27 cellular contexts compared by ENCODE assay signal in the genomic region with DNA sequence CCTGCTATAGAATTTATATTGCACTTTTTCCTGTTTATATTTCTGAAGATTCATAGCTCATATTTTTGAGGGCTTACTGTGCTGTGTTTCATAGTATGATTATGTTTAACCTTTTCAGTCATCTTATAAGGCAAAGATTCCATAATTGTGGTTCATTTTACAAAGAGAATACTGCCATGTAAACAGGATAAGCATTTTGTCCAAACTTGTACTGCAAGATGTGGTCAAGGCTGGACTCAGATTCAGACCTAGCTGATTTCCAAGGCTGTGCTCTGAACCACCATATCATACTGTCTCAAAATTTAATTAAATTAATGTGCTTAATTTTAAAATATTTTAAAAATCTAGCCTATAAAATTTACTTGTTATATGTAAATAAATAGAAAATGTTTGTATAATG.
"Had no signal": no experiment of that assay in that cellular context is flagged by ENCODE, and none has a peak within 500 bp of the region (broad histone marks: within the 10 kb centered on the region; RNA-seq: fewer than 3 reads in every experiment).

No MANE protein-coding gene starts in this region.

- H3K27me3 Mint-ChIP-seq: activated CD4-positive, alpha-beta memory T cell treated with anti-CD3 and anti-CD28 coated beads, Interleukin-2, amount 10 ng/mL, durations not matched to agents 7 days and 5 days; activated CD4-positive, alpha-beta T cell treated with anti-CD3 and anti-CD28 coated beads for 36 hours; activated CD4-positive, alpha-beta T cell treated with anti-CD3 and anti-CD28 coated beads, Interleukin-2, amount 10 ng/mL, durations not matched to agents 24 days and 14 days; activated naive CD8-positive, alpha-beta T cell treated with anti-CD3 and anti-CD28 coated beads, Interleukin-2, amount 10 ng/mL, durations not matched to agents 7 days and 5 days; activated T-cell treated with anti-CD3 and anti-CD28 coated beads, Interleukin-2, amount 50 U/mL, for 24 hours; activated T-helper 17 cell treated with anti-CD3 and anti-CD28 coated beads, Interleukin-2, amount 50 U/mL, for 72 hours; brain; T-helper 17 cell had no signal

- H3K4me3 ChIP-seq: ascending aorta, colonic mucosa, esophagus squamous epithelium had no signal

- H3K4me1 Mint-ChIP-seq: activated CD4-positive, alpha-beta memory T cell treated with anti-CD3 and anti-CD28 coated beads, Interleukin-2, amount 10 ng/mL, durations not matched to agents 7 days and 5 days; activated CD4-positive, alpha-beta T cell treated with anti-CD3 and anti-CD28 coated beads for 36 hours; activated CD4-positive, alpha-beta T cell treated with anti-CD3 and anti-CD28 coated beads, Interleukin-2, amount 10 ng/mL, durations not matched to agents 24 days and 14 days; activated naive CD8-positive, alpha-beta T cell treated with anti-CD3 and anti-CD28 coated beads, Interleukin-2, amount 10 ng/mL, durations not matched to agents 7 days and 5 days; activated T-helper 17 cell treated with anti-CD3 and anti-CD28 coated beads, Interleukin-2, amount 50 U/mL, for 72 hours; brain had no signal

- H3K9me3 Mint-ChIP-seq: activated CD4-positive, alpha-beta memory T cell treated with anti-CD3 and anti-CD28 coated beads, Interleukin-2, amount 10 ng/mL, durations not matched to agents 7 days and 5 days; activated CD4-positive, alpha-beta T cell treated with anti-CD3 and anti-CD28 coated beads, Interleukin-2, amount 10 ng/mL, durations not matched to agents 24 days and 14 days; activated naive CD4-positive, alpha-beta T cell treated with anti-CD3 and anti-CD28 coated beads, Interleukin-2, amount 50 U/mL, for 72 hours; activated naive CD8-positive, alpha-beta T cell treated with anti-CD3 and anti-CD28 coated beads, Interleukin-2, amount 10 ng/mL, durations not matched to agents 7 days and 5 days; activated T-cell treated with anti-CD3 and anti-CD28 coated beads, Interleukin-2, amount 50 U/mL, for 24 hours; activated T-helper 17 cell treated with anti-CD3 and anti-CD28 coated beads, Interleukin-2, amount 50 U/mL, for 72 hours; brain; T-helper 2 cell treated with Interferon-gamma antibody and Interleukin-4, amounts not matched to agents 5 μg/mL and 100 μg/mL, for 36 hours had no signal

- H3K9me3 ChIP-seq: ascending aorta, colonic mucosa, esophagus squamous epithelium had no signal

- H3K27ac ChIP-seq: ascending aorta, colonic mucosa, esophagus squamous epithelium had no signal

- H3K27ac Mint-ChIP-seq: activated CD4-positive, alpha-beta memory T cell treated with anti-CD3 and anti-CD28 coated beads, Interleukin-2, amount 10 ng/mL, durations not matched to agents 7 days and 5 days; activated CD4-positive, alpha-beta T cell treated with anti-CD3 and anti-CD28 coated beads for 36 hours; activated CD4-positive, alpha-beta T cell treated with anti-CD3 and anti-CD28 coated beads, Interleukin-2, amount 10 ng/mL, durations not matched to agents 24 days and 14 days; activated naive CD4-positive, alpha-beta T cell treated with anti-CD3 and anti-CD28 coated beads, Interleukin-2, amount 50 U/mL, for 72 hours; activated naive CD8-positive, alpha-beta T cell treated with anti-CD3 and anti-CD28 coated beads, Interleukin-2, amount 10 ng/mL, durations not matched to agents 7 days and 5 days; activated T-cell treated with anti-CD3 and anti-CD28 coated beads, Interleukin-2, amount 50 U/mL, for 24 hours; activated T-helper 17 cell treated with anti-CD3 and anti-CD28 coated beads, Interleukin-2, amount 50 U/mL, for 72 hours; T-helper 2 cell treated with Interferon-gamma antibody and Interleukin-4, amounts not matched to agents 5 μg/mL and 100 μg/mL, for 36 hours had no signal

- DNase-seq: activated CD4-positive, alpha-beta memory T cell treated with anti-CD3 and anti-CD28 coated beads, Interleukin-2, amount 10 ng/mL, durations not matched to agents 7 days and 5 days; activated CD4-positive, alpha-beta T cell treated with anti-CD3 and anti-CD28 coated beads for 36 hours; activated CD4-positive, alpha-beta T cell treated with anti-CD3 and anti-CD28 coated beads, Interleukin-2, amount 10 ng/mL, durations not matched to agents 24 days and 14 days; activated CD4-positive, alpha-beta T cell treated with anti-CD3 and anti-CD28 coated beads, Interleukin-2, amount 50 U/mL, for 4 hours; activated CD4-positive, CD25-positive, alpha-beta regulatory T cell; activated CD4-positive, CD25-positive, alpha-beta regulatory T cell treated with anti-CD3 and anti-CD28 coated beads, Interleukin-2, amount 50 U/mL, for 72 hours; activated CD8-positive, alpha-beta memory T cell treated with anti-CD3 and anti-CD28 coated beads, Interleukin-2, amount 50 U/mL, for 48 hours; activated effector memory CD4-positive, alpha-beta T cell treated with Interleukin-2 at 50 U/mL for 16 hours; activated gamma-delta T cell treated with Interleukin-2 at 50 U/mL for 16 hours; activated naive CD4-positive, alpha-beta T cell treated with Interleukin-2 at 50 U/mL for 16 hours; activated naive CD8-positive, alpha-beta T cell treated with anti-CD3 and anti-CD28 coated beads, Interleukin-2, amount 10 ng/mL, durations not matched to agents 7 days and 5 days; activated T-cell treated with anti-CD3 and anti-CD28 coated beads for 4 hours; activated T-cell treated with anti-CD3 and anti-CD28 coated beads, Interleukin-2, amount 50 U/mL, for 24 hours; caudate nucleus; colonic mucosa; effector CD8-positive, alpha-beta T cell; esophagus squamous epithelium; head of caudate nucleus; SW 1271; T-helper 1 cell; T-helper 17 cell; T1000 had no signal

- H3K4me1 ChIP-seq: ascending aorta, colonic mucosa, esophagus squamous epithelium had no signal

- ATAC-seq: activated CD4-positive, alpha-beta T cell treated with anti-CD3 and anti-CD28 coated beads for 36 hours; activated naive CD4-positive, alpha-beta T cell treated with anti-CD3 and anti-CD28 coated beads, Interleukin-2, amount 50 U/mL, for 72 hours; activated T-helper 17 cell treated with anti-CD3 and anti-CD28 coated beads, Interleukin-2, amount 50 U/mL, for 72 hours; T-helper 17 cell had no signal

- H3K4me3 Mint-ChIP-seq: activated CD4-positive, alpha-beta memory T cell treated with anti-CD3 and anti-CD28 coated beads, Interleukin-2, amount 10 ng/mL, durations not matched to agents 7 days and 5 days; activated CD4-positive, alpha-beta T cell treated with anti-CD3 and anti-CD28 coated beads for 36 hours; activated CD4-positive, alpha-beta T cell treated with anti-CD3 and anti-CD28 coated beads, Interleukin-2, amount 10 ng/mL, durations not matched to agents 24 days and 14 days; activated naive CD8-positive, alpha-beta T cell treated with anti-CD3 and anti-CD28 coated beads, Interleukin-2, amount 10 ng/mL, durations not matched to agents 7 days and 5 days; activated T-cell treated with anti-CD3 and anti-CD28 coated beads, Interleukin-2, amount 50 U/mL, for 24 hours; activated T-helper 17 cell treated with anti-CD3 and anti-CD28 coated beads, Interleukin-2, amount 50 U/mL, for 72 hours; brain; T-helper 17 cell; T-helper 2 cell treated with Interferon-gamma antibody and Interleukin-4, amounts not matched to agents 5 μg/mL and 100 μg/mL, for 36 hours had no signal
